Comparison of ENCODE assay signal across 22 cellular contexts in genomic region chr13:61094865-61095264, GRCh38.
"Had no signal": no experiment of that assay in that cellular context is flagged by ENCODE, and none has a peak within 500 bp of the region (broad histone marks: within the 10 kb centered on the region; RNA-seq: fewer than 3 reads in every experiment).

No MANE protein-coding gene starts in this region.

- H3K9me3 Mint-ChIP-seq: nephron had no signal

- H3K27ac Mint-ChIP-seq: dendritic cell treated with granulocyte-macrophage colony-stimulating factor and Interleukin-4, amounts not matched to agents 40 ng/mL and 50 ng/mL, for 4 days; effector memory CD8-positive, alpha-beta T cell; naive B cell; nephron; stimulated activated memory B cell treated with anti-CD40 and anti-IgM and Interleukin-4, amounts not matched to agents 10 μg/mL and 1 μg/mL and 100 μg/mL, for 72 hours; stimulated activated naive CD8-positive, alpha-beta T cell treated with anti-CD3 and anti-CD28 coated beads, Interleukin-15, Interleukin-2, amounts not matched to agents 100 ng/mL and 50 ng/mL, for 24 hours had no signal

- H3K4me3 ChIP-seq: hepatocyte, lung, pancreas, prostate gland, right lobe of liver, tibial artery, upper lobe of right lung, vagina had no signal

- H3K27me3 ChIP-seq: foreskin keratinocyte, hepatocyte, pancreas, right lobe of liver, tibial artery, upper lobe of right lung, vagina had no signal

- H3K9me3 ChIP-seq: pancreas, prostate gland, right lobe of liver, tibial artery, upper lobe of right lung, vagina had no signal

- H3K36me3 ChIP-seq: pancreas, prostate gland, right lobe of liver, tibial artery, upper lobe of right lung, vagina had no signal

- H3K4me3 Mint-ChIP-seq: dendritic cell treated with granulocyte-macrophage colony-stimulating factor and Interleukin-4, amounts not matched to agents 40 ng/mL and 50 ng/mL, for 4 days; effector memory CD8-positive, alpha-beta T cell; naive B cell; nephron; stimulated activated memory B cell treated with anti-CD40 and anti-IgM and Interleukin-4, amounts not matched to agents 10 μg/mL and 1 μg/mL and 100 μg/mL, for 72 hours; stimulated activated naive CD8-positive, alpha-beta T cell treated with anti-CD3 and anti-CD28 coated beads, Interleukin-15, Interleukin-2, amounts not matched to agents 100 ng/mL and 50 ng/mL, for 24 hours had no signal

- H3K4me1 ChIP-seq: foreskin keratinocyte, pancreas, prostate gland, right lobe of liver, tibial artery, upper lobe of right lung, vagina had no signal

- H3K27ac ChIP-seq: foreskin keratinocyte, hepatocyte, pancreas, prostate gland, right lobe of liver, tibial artery, upper lobe of right lung, vagina had no signal

- H3K4me1 Mint-ChIP-seq: naive B cell; nephron; stimulated activated memory B cell treated with anti-CD40 and anti-IgM and Interleukin-4, amounts not matched to agents 10 μg/mL and 1 μg/mL and 100 μg/mL, for 72 hours had no signal

- H3K36me3 Mint-ChIP-seq: naive B cell; stimulated activated memory B cell treated with anti-CD40 and anti-IgM and Interleukin-4, amounts not matched to agents 10 μg/mL and 1 μg/mL and 100 μg/mL, for 72 hours had no signal

- DNase-seq: effector memory CD8-positive, alpha-beta T cell; erythroblast; foreskin keratinocyte; head of caudate nucleus; left colon; left ventricle myocardium superior; mesenchymal stem cell; naive B cell; occipital lobe; pancreas; right lobe of liver; stimulated activated CD4-positive, alpha-beta T cell treated with anti-CD3 and anti-CD28 coated beads, Interleukin-4, amount 100 ng/mL, for 24 hours; tibial artery; upper lobe of right lung had no signal

- ATAC-seq: effector memory CD8-positive, alpha-beta T cell; left colon; left ventricle myocardium superior; pancreas; right lobe of liver; stimulated activated memory B cell treated with anti-CD40 and anti-IgM and Interleukin-4, amounts not matched to agents 10 μg/mL and 1 μg/mL and 100 μg/mL, for 72 hours; upper lobe of right lung had no signal

- H3K27me3 Mint-ChIP-seq: dendritic cell treated with granulocyte-macrophage colony-stimulating factor and Interleukin-4, amounts not matched to agents 40 ng/mL and 50 ng/mL, for 4 days; effector memory CD8-positive, alpha-beta T cell; naive B cell; stimulated activated memory B cell treated with anti-CD40 and anti-IgM and Interleukin-4, amounts not matched to agents 10 μg/mL and 1 μg/mL and 100 μg/mL, for 72 hours; stimulated activated naive CD8-positive, alpha-beta T cell treated with anti-CD3 and anti-CD28 coated beads, Interleukin-15, Interleukin-2, amounts not matched to agents 100 ng/mL and 50 ng/mL, for 24 hours had no signal
